ENCODE assay signal across 8 cellular contexts in genomic region chr5:159310492-159310891, GRCh38. TPM values are rescaled to one million over a fixed set of nuclear protein-coding genes. Genes with fewer than 3 reads are reported as not detected.
DNase-seq lines count a peak whose midpoint lies in the region; ATAC-seq, FAIRE-seq and TF ChIP-seq lines count a peak whose summit lies in the region.

No MANE protein-coding gene starts in this region.

- DNase-seq in PC-3, result peak; percentile 32
- DNase-seq in bronchial epithelial cell (ENCODE audit: low read depth), result peak; percentile 51
- no peak for DNase-seq in natural killer cell
- no peak for DNase-seq in activated CD4-positive, CD25-positive, alpha-beta regulatory T cell (lab: John Stamatoyannopoulos, UW)
- no peak for DNase-seq in T1000 (lab: John Stamatoyannopoulos, UW)
- DNase-seq in RCC 7860 (ENCODE audit: low spot score), result no peak

- H3K4me1 ChIP-seq in PC-3 (ENCODE audit: insufficient read depth, low read length), result no peaks in the 10 kb centered on the region

- no peak overlapping the region for H3K9ac ChIP-seq in PC-3 (ENCODE audit: low read length)

- H3K36me3 ChIP-seq in PC-3 (ENCODE audit: low read depth, low read length) (no peaks in the 10 kb centered on the region), bronchial epithelial cell (ENCODE audit: control insufficient read depth, insufficient read depth, low read length) (no peaks in the 10 kb centered on the region)

- H3K79me2 ChIP-seq in PC-3 (ENCODE audit: low read length), result no peaks in the 10 kb centered on the region

- intact Hi-C loops in PC-3 (cut with micrococcal nuclease) (no loop called here), natural killer cell (cut with micrococcal nuclease) (no loop called here)

- peaks cover 19 to 45% of the 10 kb centered on the region in 2 donors for H3K27me3 Mint-ChIP-seq in natural killer cell (ENCODE audit: low read depth in 2 of 2)

- H3K4me3 ChIP-seq in PC-3 (ENCODE audit: low read length) (peak overlapping the region; percentile 60), bronchial epithelial cell (ENCODE audit: low read depth, low read length) (peak overlapping the region; percentile 16)

- H4K20me1 ChIP-seq in PC-3 (ENCODE audit: low read length), result no peaks in the 10 kb centered on the region

- FAIRE-seq in bronchial epithelial cell (lab: Jason Lieb, UNC) (no peak), RCC 7860 (lab: Jason Lieb, UNC) (no peak)

- CTCF ChIA-PET in PC-3 (lab: Charles Lee), result interaction anchor here (0.7 kb wide), 1 partner anchor 497 kb away, joined by 4 read pairs; no protein-coding TSS in a partner anchor

- H3K4me2 ChIP-seq in PC-3 (ENCODE audit: low read length), result peak overlapping the region; percentile 80

- H3K9me3 ChIP-seq in PC-3 (ENCODE audit: low read length), result no peaks in the 10 kb centered on the region

- no peaks in the 10 kb centered on the region for H3F3A ChIP-seq in PC-3 (ENCODE audit: low read length, unreplicated experiment)

- no TSS peak for BruUV-seq in PC-3 (replicated peaks; lab: Mats Ljungman, UMichigan)

- H3K27ac ChIP-seq in PC-3 (ENCODE audit: low read length), result no peak overlapping the region

- H3K9me2 ChIP-seq in PC-3 (replicated peaks; ENCODE audit: low read length), result no peaks in the 10 kb centered on the region

- no peak overlapping the region for H3K4me3 Mint-ChIP-seq in natural killer cell

- no peak overlapping the region for H3K27ac Mint-ChIP-seq in natural killer cell

- POLR2A ChIA-PET in PC-3 (lab: Charles Lee; ENCODE audit: unreplicated experiment), result interaction anchor here (0.6 kb wide), 1 partner anchor 648 kb away, joined by 4 read pairs; no protein-coding TSS in a partner anchor

- no peaks in the 10 kb centered on the region for H3K27me3 ChIP-seq in PC-3 (ENCODE audit: low read length)
- H3K27me3 ChIP-seq in bronchial epithelial cell (ENCODE audit: control insufficient read depth, insufficient read depth, low read length), result no peaks in the 10 kb centered on the region

- H3K9me3 Mint-ChIP-seq in natural killer cell, result no peaks in the 10 kb centered on the region

- H2AFZ ChIP-seq in PC-3 (ENCODE audit: low read length), result peak overlapping the region; percentile 77

- peak; percentile 56 for ATAC-seq in GM19351 (IDR thresholded peaks at IDR 0.05; ENCODE audit: unreplicated experiment)
- ATAC-seq in PC-3, result peak; percentile 59
- peak; percentile 40 to 73 (median 53) for ATAC-seq in natural killer cell
- ATAC-seq in GM18511 (IDR thresholded peaks at IDR 0.05; ENCODE audit: unreplicated experiment), result no peak

- no peaks in the 10 kb centered on the region for H3K36me3 Mint-ChIP-seq in natural killer cell

- no peak for TF ChIP-seq CTCF in PC-3 (conservative IDR thresholded peaks at IDR 0.05; ENCODE audit: low read depth, low read length)
- no peak for TF ChIP-seq CTCF in bronchial epithelial cell (IDR thresholded peaks at IDR 0.05; ENCODE audit: insufficient read depth, low read length, severe bottlenecking)
- no peak for TF ChIP-seq CTCF in natural killer cell (IDR thresholded peaks at IDR 0.05)

- H3K4me1 Mint-ChIP-seq in natural killer cell, result peaks cover 8 to 9% of the 10 kb centered on the region in 2 donors

RNA-seq across cellular contexts. Expression of gene IL12B, which starts 19.8 kb away (rescaled TPM):
- not detected in 2 replicates for total RNA-seq in PC-3 (2014; rRNA removed)
- total RNA-seq in bronchial epithelial cell, result under 0.01 TPM in 1 of 2 replicates, not detected in the other
- not detected for total RNA-seq in natural killer cell

RNA-seq across cellular contexts. Expression of gene UBLCP1, which starts 47.4 kb away (rescaled TPM):
- 8.9 and 9.5 TPM in 2 replicates for total RNA-seq in PC-3 (2014; rRNA removed)
- 14.5 and 39.3 TPM in 2 replicates for total RNA-seq in bronchial epithelial cell
- total RNA-seq in natural killer cell, result 10 to 100 TPM; 30.0 to 37.9 (median 32.1) TPM

Comparison
In these comparisons a context has a peak if more than half of its experiments do, and no peak if none do; other contexts are left out.
1. DNase-seq: peak in PC-3 (single experiment) and bronchial epithelial cell (single experiment); none in natural killer cell (single experiment), activated CD4-positive, CD25-positive, alpha-beta regulatory T cell (0 of 4), T1000 (single experiment) and RCC 7860 (single experiment).